10 cellular contexts compared by ENCODE assay signal in genomic region chr14:89723930-89724915, GRCh38.
A peak's percentile ranks its signal among the peaks of the same experiment; 100 is the strongest.
DNase-seq lines count a peak whose midpoint lies in the region; ATAC-seq and TF ChIP-seq lines count a peak whose summit lies in the region.
"Had no signal": no experiment of that assay in that cellular context is flagged by ENCODE, and none has a peak within 500 bp of the region (broad histone marks: within the 10 kb centered on the region; RNA-seq: fewer than 3 reads in every experiment).

No MANE protein-coding gene starts in this region.

- intact Hi-C loops in prostate gland (cut with DNase I): no loop called here

- no peaks in the 10 kb centered on the region for H3K27me3 Mint-ChIP-seq in T-helper 17 cell
- no peaks in the 10 kb centered on the region for H3K27me3 Mint-ChIP-seq in stimulated activated naive CD8-positive, alpha-beta T cell treated with anti-CD3 and anti-CD28 coated beads, Interleukin-15, amount 100 ng/mL, for 72 hours

- no peak for ATAC-seq in T-helper 17 cell
- ATAC-seq in gastroesophageal sphincter: no peak
- ATAC-seq in stimulated activated naive CD8-positive, alpha-beta T cell treated with anti-CD3 and anti-CD28 coated beads, Interleukin-15, amount 100 ng/mL, for 72 hours: no peak
- no peak for ATAC-seq in GM19463 (IDR thresholded peaks at IDR 0.05; ENCODE audit: unreplicated experiment)

- peaks cover 53% of the 10 kb centered on the region for H3K4me1 Mint-ChIP-seq in T-helper 17 cell
- H3K4me1 Mint-ChIP-seq in stimulated activated naive CD8-positive, alpha-beta T cell treated with anti-CD3 and anti-CD28 coated beads, Interleukin-15, amount 100 ng/mL, for 72 hours: peaks cover 83% of the 10 kb centered on the region

- H3K4me1 ChIP-seq in gastroesophageal sphincter (no peaks in the 10 kb centered on the region), prostate gland (replicated peaks) (no peaks in the 10 kb centered on the region)

- 53 to 69% methylated on average over 12 to 15 of the region's 15 CpGs for WGBS in gastroesophageal sphincter (ENCODE audit: low coverage in 1 of 2), 2 donors
- WGBS in prostate gland: 14% methylated on average over 15 of the region's 15 CpGs

- peaks cover 4 to 18% of the 10 kb centered on the region in 2 donors for H3K9me3 Mint-ChIP-seq in stimulated activated naive CD8-positive, alpha-beta T cell treated with anti-CD3 and anti-CD28 coated beads, Interleukin-15, amount 100 ng/mL, for 72 hours

- TF ChIP-seq CTCF in gastroesophageal sphincter (IDR thresholded peaks at IDR 0.05) (no peak), prostate gland (IDR thresholded peaks at IDR 0.05) (no peak)

- no peak for TF ChIP-seq POLR2A in gastroesophageal sphincter (IDR thresholded peaks at IDR 0.05)
- TF ChIP-seq POLR2A in prostate gland (IDR thresholded peaks at IDR 0.05): no peak

- peak overlapping the region; percentile 96 for H3K27ac Mint-ChIP-seq in T-helper 17 cell
- H3K27ac Mint-ChIP-seq in stimulated activated naive CD8-positive, alpha-beta T cell treated with anti-CD3 and anti-CD28 coated beads, Interleukin-15, amount 100 ng/mL, for 72 hours: peak overlapping the region; percentile 91 to 93

- DNase-seq in NCI-H82 (lab: John Stamatoyannopoulos, UW): peak; percentile 5
- DNase-seq in NCI-H82 treated with DMSO at 0.1 percent for 48 hours (lab: John Stamatoyannopoulos, UW; ENCODE audit: unreplicated experiment): no peak
- no peak for DNase-seq in T-helper 17 cell
- DNase-seq in stimulated activated naive CD8-positive, alpha-beta T cell treated with anti-CD3 and anti-CD28 coated beads, Interleukin-15, amount 100 ng/mL, for 72 hours: peak in 1 of 2 donors; percentile 19
- DNase-seq in NCI-H1436 (lab: John Stamatoyannopoulos, UW): no peak
- no peak for DNase-seq in prostate gland (ENCODE audit: low spot score)
- DNase-seq: SHP77 treated with DMSO at 0.1 percent for 48 hours had no signal

- H3K27ac ChIP-seq in gastroesophageal sphincter (no peak overlapping the region), prostate gland (no peak overlapping the region)
- H3K27ac ChIP-seq: 22Rv1 had no signal

- H3K36me3 ChIP-seq in gastroesophageal sphincter (no peaks in the 10 kb centered on the region), prostate gland (no peaks in the 10 kb centered on the region)

- H3K4me3 ChIP-seq in gastroesophageal sphincter: peak overlapping the region; percentile 8 to 14
- H3K4me3 ChIP-seq in prostate gland: no peak overlapping the region

- no peaks in the 10 kb centered on the region for H3K27me3 ChIP-seq in gastroesophageal sphincter
- no peaks in the 10 kb centered on the region for H3K27me3 ChIP-seq in prostate gland (replicated peaks; ENCODE audit: insufficient read depth)

- H3K4me3 Mint-ChIP-seq in T-helper 17 cell: peak overlapping the region; percentile 90
- peak overlapping the region; percentile 86 to 92 for H3K4me3 Mint-ChIP-seq in stimulated activated naive CD8-positive, alpha-beta T cell treated with anti-CD3 and anti-CD28 coated beads, Interleukin-15, amount 100 ng/mL, for 72 hours

- H3K36me3 Mint-ChIP-seq in T-helper 17 cell (ENCODE audit: low read depth): no peaks in the 10 kb centered on the region

- TF ChIP-seq EP300 in gastroesophageal sphincter (IDR thresholded peaks at IDR 0.05): no peak

- H3K9me3 ChIP-seq in T-helper 17 cell (ENCODE audit: control insufficient read depth, low read length, poor library complexity, severe bottlenecking): no peaks in the 10 kb centered on the region
- no peaks in the 10 kb centered on the region for H3K9me3 ChIP-seq in gastroesophageal sphincter
- H3K9me3 ChIP-seq in prostate gland: no peaks in the 10 kb centered on the region

Comparison
In these comparisons a context has a peak if more than half of its experiments do, and no peak if none do; other contexts are left out.
1. H3K4me3 ChIP-seq: peak in gastroesophageal sphincter (2 of 2); none in prostate gland (0 of 2).